23 cellular contexts compared by ENCODE assay signal in genomic region chr14:104856157-104856868, GRCh38. TPM values are rescaled to one million over a fixed set of nuclear protein-coding genes. Genes with fewer than 3 reads are reported as not detected.
DNase-seq lines count a peak whose midpoint lies in the region; ATAC-seq, FAIRE-seq and TF ChIP-seq lines count a peak whose summit lies in the region.
"Had no signal": no experiment of that assay in that cellular context is flagged by ENCODE, and none has a peak within 500 bp of the region (broad histone marks: within the 10 kb centered on the region; RNA-seq: fewer than 3 reads in every experiment).

No MANE protein-coding gene starts in this region.

- TF ChIP-seq POLR2A in A549 (IDR thresholded peaks at IDR 0.05; ENCODE audit: low read length) (no peak), H1 (IDR thresholded peaks at IDR 0.05; ENCODE audit: control extremely low read depth in 1 of 2, low read depth in 2 of 2, low read length in 2 of 2) (no peak)

- H3K36me3 ChIP-seq in H1 (ENCODE audit: control insufficient read depth in 2 of 4, insufficient read depth in 4 of 4, low read length in 3 of 4) (no peaks in the 10 kb centered on the region), pancreas (no peaks in the 10 kb centered on the region)
- H3K36me3 ChIP-seq: ascending aorta, neutrophil had no signal

- TF ChIP-seq RAD21 in A549 (conservative IDR thresholded peaks at IDR 0.05 in 1 of 2, IDR thresholded peaks at IDR 0.05 in 1 of 2) (no peak), H1 (IDR thresholded peaks at IDR 0.05 in 1 of 2, conservative IDR thresholded peaks at IDR 0.05 in 1 of 2; ENCODE audit: low read depth in 2 of 2, low read length in 2 of 2) (no peak)

- FAIRE-seq in A549 (lab: Jason Lieb, UNC) (no peak), H1 (lab: Jason Lieb, UNC) (no peak), pancreas (lab: Jason Lieb, UNC) (no peak)

- peak; percentile 36 to 65; a peak in 4 of 6 replicates for ATAC-seq in A549
- peak; percentile 17 to 46 (median 24) for ATAC-seq in pancreas
- ATAC-seq in HG02981 (IDR thresholded peaks at IDR 0.05; ENCODE audit: unreplicated experiment), result no peak

- H2AK5ac ChIP-seq in H1 (ENCODE audit: low read depth, low read length), result 0 out of 2 replicates have a peak overlapping the region, but pooled peaks have one; percentile 61

- no peak for TF ChIP-seq EP300 in A549 (IDR thresholded peaks at IDR 0.05)
- TF ChIP-seq EP300 in H1 (IDR thresholded peaks at IDR 0.05; ENCODE audit: borderline replicate concordance in 1 of 2, low read depth in 2 of 2, low read length in 2 of 2), result no peak

- H4K91ac ChIP-seq in H1 (replicated peaks; ENCODE audit: insufficient read length, low read length), result no peak overlapping the region

- H3K4me3 Mint-ChIP-seq in nephron progenitor cell, result no peak overlapping the region
- H3K4me3 Mint-ChIP-seq: activated CD4-positive, alpha-beta T cell treated with anti-CD3 and anti-CD28 coated beads, Interleukin-2, amount 10 ng/mL, durations not matched to agents 7 days and 5 days; activated naive CD8-positive, alpha-beta T cell; immature natural killer cell had no signal

- no peaks in the 10 kb centered on the region for H3K4me1 ChIP-seq in A549
- H3K4me1 ChIP-seq in H1 (replicated peaks in 1 of 4; ENCODE audit: control insufficient read depth in 3 of 4, insufficient read depth in 4 of 4, low read length in 3 of 4), result peaks cover 0 to 15% (median 5%) of the 10 kb centered on the region in 4 experiments; a peak in 3 of 7 replicates
- H3K4me1 ChIP-seq in pancreas, result no peaks in the 10 kb centered on the region
- H3K4me1 ChIP-seq: ascending aorta had no signal

- H2BK5ac ChIP-seq in H1 (ENCODE audit: low read depth, low read length), result no peak overlapping the region

- 80% methylated on average over 14 of the region's 21 CpGs for WGBS in A549 (ENCODE audit: missing lambda C conversion rate)
- WGBS in H1 (ENCODE audit: extremely low coverage in 1 of 2, insufficient coverage in 1 of 2, insufficient read length in 1 of 2, insufficient replicate concordance in 2 of 2, low coverage in 1 of 2, low lambda C conversion rate in 2 of 2, missing lambda C conversion rate in 1 of 2), 2 experiments, result 88% methylated on average over 18 of the region's 21 CpGs; no CpG with 5 or more reads in 1 of the 2 experiments
- WGBS in pancreas, 2 donors, result 56 to 68% methylated on average over 19 to 21 of the region's 21 CpGs

- H4K8ac ChIP-seq in H1 (ENCODE audit: extremely low read depth, insufficient read depth, low read length), result peak overlapping the region; percentile 57; the same call in 1 of the 2 replicates

- H3K4ac ChIP-seq in H1 (replicated peaks; ENCODE audit: insufficient read length, low read depth, low read length), result no peak overlapping the region

- H2BK20ac ChIP-seq in H1 (ENCODE audit: low read length), result no peak overlapping the region

- peaks cover 51% of the 10 kb centered on the region for H3K27me3 Mint-ChIP-seq in nephron progenitor cell (ENCODE audit: low read depth, poor library complexity)

- peak overlapping the region; percentile 43 for H2BK120ac ChIP-seq in H1 (replicated peaks; ENCODE audit: low read depth, low read length)

- no peak overlapping the region for H2AFZ ChIP-seq in H1 (ENCODE audit: low read length)

- intact Hi-C loops in pancreas (cut with DNase I), result no loop called here

- H3K27me3 ChIP-seq in H1 (replicated peaks in 1 of 4; ENCODE audit: control insufficient read depth in 3 of 4, extremely low read depth in 1 of 4, insufficient read depth in 3 of 4, low read length in 3 of 4), result peaks cover 0 to 2% (median 0%) of the 10 kb centered on the region in 4 experiments; a peak in 3 of 7 replicates
- H3K27me3 ChIP-seq in pancreas, result peaks cover 0 to 4% (median 0%) of the 10 kb centered on the region in 4 donors

- H3K18ac ChIP-seq in H1 (ENCODE audit: extremely low read depth, low read length), result peak overlapping the region; percentile 19; the same call in 1 of the 2 replicates

- H3K9me3 ChIP-seq in A549, result peaks cover 3% of the 10 kb centered on the region; the same call in 1 of the 3 replicates
- H3K9me3 ChIP-seq in H1 (ENCODE audit: insufficient read depth in 2 of 2, low read depth in 1 of 2, low read length in 1 of 2), result peaks cover 0 to 9% of the 10 kb centered on the region in 2 experiments; a peak in 1 of 4 replicates
- H3K9me3 ChIP-seq in pancreas, result no peaks in the 10 kb centered on the region
- H3K9me3 ChIP-seq: ascending aorta, neutrophil had no signal

- DNase-seq in A549 (ENCODE audit: low read depth in 1 of 2, low spot score in 1 of 2) (no peak), Daoy (ENCODE audit: low read depth) (peak; percentile 2), H1 (ENCODE audit: low read depth in 1 of 2, low spot score in 2 of 2) (no peak), pancreas (peak in 3 of 6 donors; percentile 9 to 64 (median 51)), NCI-H345 treated with DMSO at 0.1 percent for 48 hours (lab: John Stamatoyannopoulos, UW; ENCODE audit: unreplicated experiment) (no peak), nephron progenitor cell (no peak), ecto neural progenitor cell (ENCODE audit: low spot score) (no peak)
- DNase-seq: activated CD4-positive, alpha-beta T cell treated with anti-CD3 and anti-CD28 coated beads, Interleukin-2, amount 10 ng/mL, durations not matched to agents 7 days and 5 days; foreskin fibroblast; HCEC 1CT; immature natural killer cell; KG1; NCI-H187; NCI-H748 treated with DMSO at 0.1 percent for 48 hours; SHP77 treated with DMSO at 0.1 percent for 48 hours; stimulated activated CD4-positive, alpha-beta T cell treated with anti-CD3 and anti-CD28 coated beads, Interleukin-4, amount 100 ng/mL, for 4 hours had no signal

- H3K27ac Mint-ChIP-seq in nephron progenitor cell, result no peak overlapping the region
- H3K27ac Mint-ChIP-seq: activated CD4-positive, alpha-beta T cell treated with anti-CD3 and anti-CD28 coated beads, Interleukin-2, amount 10 ng/mL, durations not matched to agents 7 days and 5 days; activated naive CD8-positive, alpha-beta T cell; immature natural killer cell had no signal

- H3K23me2 ChIP-seq in H1 (ENCODE audit: low read depth, low read length), result peaks cover 27% of the 10 kb centered on the region; the same call in 1 of the 2 replicates

- CTCF ChIA-PET in A549 (lab: Yijun Ruan, JAX), result interaction anchor here (1.9 kb wide), 1 partner anchor 30 kb away, joined by 7 read pairs; no protein-coding TSS in a partner anchor
- CTCF ChIA-PET in H1 (lab: Charles Lee; ENCODE audit: partially characterized antibody), result interaction anchor here (0.6 to 1.7 kb wide), 6 partner anchors 30 to 519 kb away, joined by 3 to 5 read pairs (median 4); no protein-coding TSS in a partner anchor

- H3K9me3 Mint-ChIP-seq in nephron progenitor cell, result peaks cover 3% of the 10 kb centered on the region
- H3K9me3 Mint-ChIP-seq: activated CD4-positive, alpha-beta T cell treated with anti-CD3 and anti-CD28 coated beads, Interleukin-2, amount 10 ng/mL, durations not matched to agents 7 days and 5 days; CD14-positive monocyte; immature natural killer cell had no signal

- no peak overlapping the region for H3K23ac ChIP-seq in H1 (ENCODE audit: insufficient read length)

- no peak overlapping the region for H2BK12ac ChIP-seq in H1 (ENCODE audit: low read depth, low read length)

- H2BK15ac ChIP-seq in H1 (ENCODE audit: low read length), result 0 out of 2 replicates have a peak overlapping the region, but pooled peaks have one; percentile 61

- no peak overlapping the region for H3K27ac ChIP-seq in A549
- no peak overlapping the region for H3K27ac ChIP-seq in H1 (ENCODE audit: low read depth, low read length)
- H3K27ac ChIP-seq in pancreas, result no peak overlapping the region
- H3K27ac ChIP-seq: ascending aorta, epithelial cell of prostate, neutrophil had no signal

- no peak overlapping the region for H3K14ac ChIP-seq in H1 (ENCODE audit: insufficient read length)

- no peaks in the 10 kb centered on the region for H3K4me1 Mint-ChIP-seq in nephron progenitor cell
- H3K4me1 Mint-ChIP-seq: activated CD4-positive, alpha-beta T cell treated with anti-CD3 and anti-CD28 coated beads, Interleukin-2, amount 10 ng/mL, durations not matched to agents 7 days and 5 days; CD14-positive monocyte; immature natural killer cell had no signal

- H3K9ac ChIP-seq in H1 (replicated peaks in 1 of 4; ENCODE audit: extremely low read depth in 1 of 4, low read depth in 3 of 4, low read length in 3 of 4), result no peak overlapping the region

- POLR2A ChIA-PET in A549 (lab: Yijun Ruan, JAX), result interaction anchor here (1.1 kb wide), 1 partner anchor 8 kb away, joined by 3 read pairs; the partner anchor contains the start of gene CEP170B
- POLR2A ChIA-PET in H1 (lab: Charles Lee; ENCODE audit: partially characterized antibody), result interaction anchor here (0.9 to 2.0 kb wide), 14 partner anchors 8 to 56 kb away, joined by 3 to 17 read pairs (median 5); partner anchors contain the start of genes CEP170B and ZBTB42

- H4K5ac ChIP-seq in H1 (ENCODE audit: insufficient read length, low read depth, low read length), result no peak overlapping the region

- no peak overlapping the region for H3K56ac ChIP-seq in H1 (replicated peaks; ENCODE audit: insufficient read length, low read depth, low read length)

- peaks cover 3 to 11% of the 10 kb centered on the region in 2 experiments for H4K20me1 ChIP-seq in H1 (replicated peaks in 1 of 2; ENCODE audit: control insufficient read depth in 1 of 2, insufficient read depth in 2 of 2, low read length in 2 of 2)

- peaks cover 9% of the 10 kb centered on the region for H3K79me1 ChIP-seq in H1 (ENCODE audit: low read depth, low read length)

- TF ChIP-seq CTCF in A549 (IDR thresholded peaks at IDR 0.05) (no peak), H1 (IDR thresholded peaks at IDR 0.05; ENCODE audit: control extremely low read depth in 1 of 3, insufficient read depth in 1 of 3, low read depth in 1 of 3, low read length in 3 of 3) (no peak), pancreas (IDR thresholded peaks at IDR 0.05) (no peak), nephron progenitor cell (IDR thresholded peaks at IDR 0.05) (no peak)

- peaks cover 0 to 16% of the 10 kb centered on the region in 2 experiments; a peak in 2 of 4 replicates for H3K79me2 ChIP-seq in H1 (ENCODE audit: control insufficient read depth in 1 of 2, insufficient read depth in 2 of 2, low read length in 2 of 2)

- H3K4me3 ChIP-seq in A549 (no peak overlapping the region), H1 (ENCODE audit: extremely low read depth in 1 of 4, insufficient read depth in 2 of 4, low read depth in 3 of 4, low read length in 4 of 4) (no peak overlapping the region), pancreas (no peak overlapping the region)
- H3K4me3 ChIP-seq: ascending aorta, lung had no signal

- no peak overlapping the region for H3K4me2 ChIP-seq in A549
- H3K4me2 ChIP-seq in H1 (ENCODE audit: insufficient read depth in 1 of 2, low read depth in 2 of 2, low read length in 2 of 2), result no peak overlapping the region

- H3K36me3 Mint-ChIP-seq in nephron progenitor cell (ENCODE audit: low read depth), result no peaks in the 10 kb centered on the region
- H3K36me3 Mint-ChIP-seq: activated naive CD8-positive, alpha-beta T cell; CD14-positive monocyte; immature natural killer cell had no signal

RNA-seq across cellular contexts. Expression of gene CEP170B, which starts 8.8 kb away (rescaled TPM):
- 3.9 and 4.5 TPM in 2 replicates for polyA plus RNA-seq in A549 (2011; rRNA removed)
- 8.7 and 12.5 TPM in 2 replicates for polyA plus RNA-seq in A549 (2012; cell fraction: cytosol; rRNA removed)
- polyA plus RNA-seq in A549 (2012; cell fraction: nucleus; rRNA removed), result 59.0 and 71.9 TPM in 2 replicates
- 13.1 to 14.3 TPM (median 13.5 TPM) in 3 replicates for polyA plus RNA-seq in A549 (2017; fragmentation: RNase III; extraction: RNeasy Plus Mini Kit Qiagen cat#74134 plus additional on column Dnase treatment)
- 3.8 and 4.3 TPM in 2 replicates for polyA minus RNA-seq in A549 (2011; rRNA and poly(A)+ RNA removed)
- 13.5 and 16.7 TPM in 2 replicates for total RNA-seq in Daoy (2014; rRNA removed; shearing (Covaris generic))
- total RNA-seq in H1 (2021; fragmentation: NEBNext Ultra II Directional; extraction: Animal tissue kit (Norgen Biotek cat#: 25700)), result 32.3 and 33.8 TPM in 2 replicates
- 9.1 and 15.2 TPM in 2 replicates for polyA plus RNA-seq in H1 (2011; rRNA removed)
- 9.4 TPM for polyA plus RNA-seq in H1 (2011; cell fraction: cytosol; rRNA removed)
- 34.9 TPM for polyA plus RNA-seq in H1 (2011; cell fraction: nucleus; rRNA removed)
- 14.3 to 23.9 TPM (median 20.7 TPM) in 4 replicates for polyA plus RNA-seq in H1 (2012, experiment 1 of 2)
- 13.0 TPM for polyA plus RNA-seq in H1 (2012, experiment 2 of 2)
- polyA plus RNA-seq in H1 (2013, experiment 1 of 2), result 17.1 TPM
- 16.2 TPM for polyA plus RNA-seq in H1 (2013, experiment 2 of 2)
- polyA minus RNA-seq in H1 (2011; rRNA and poly(A)+ RNA removed), result 4.7 and 5.7 TPM in 2 replicates
- 11.5 TPM for polyA minus RNA-seq in H1 (2011; cell fraction: cytosol; rRNA and poly(A)+ RNA removed)
- polyA minus RNA-seq in H1 (2011; cell fraction: nucleus; rRNA and poly(A)+ RNA removed), result 11.6 TPM
- total RNA-seq in pancreas, result 10 to 100 TPM; 17.7 to 26.3 (median 21.9) TPM
- polyA plus RNA-seq in pancreas, result 10 to 100 TPM; 19.1 to 43.8 TPM
- polyA plus RNA-seq: CD14-positive monocyte, immature natural killer cell had no signal

RNA-seq across cellular contexts. Expression of gene ZBTB42, which starts 55.4 kb away (rescaled TPM):
- polyA plus RNA-seq in A549 (2011; rRNA removed), result 1.6 and 2.1 TPM in 2 replicates
- polyA plus RNA-seq in A549 (2012; cell fraction: cytosol; rRNA removed), result 1.6 and 2.9 TPM in 2 replicates
- 2.3 and 2.9 TPM in 2 replicates for polyA plus RNA-seq in A549 (2012; cell fraction: nucleus; rRNA removed)
- polyA plus RNA-seq in A549 (2017; fragmentation: RNase III; extraction: RNeasy Plus Mini Kit Qiagen cat#74134 plus additional on column Dnase treatment), result 2.3 to 3.1 TPM (median 2.6 TPM) in 3 replicates
- polyA minus RNA-seq in A549 (2011; rRNA and poly(A)+ RNA removed), result 3.9 and 4.1 TPM in 2 replicates
- total RNA-seq in Daoy (2014; rRNA removed; shearing (Covaris generic)), result 2.4 and 2.9 TPM in 2 replicates
- total RNA-seq in H1 (2021; fragmentation: NEBNext Ultra II Directional; extraction: Animal tissue kit (Norgen Biotek cat#: 25700)), result 2.8 and 2.9 TPM in 2 replicates
- polyA plus RNA-seq in H1 (2011; rRNA removed), result 3.1 and 3.7 TPM in 2 replicates
- polyA plus RNA-seq in H1 (2011; cell fraction: cytosol; rRNA removed), result 2.5 TPM
- 4.0 TPM for polyA plus RNA-seq in H1 (2011; cell fraction: nucleus; rRNA removed)
- polyA plus RNA-seq in H1 (2012, experiment 1 of 2), result 1.5 to 3.3 TPM (median 2.9 TPM) in 4 replicates
- 2.3 TPM for polyA plus RNA-seq in H1 (2012, experiment 2 of 2)
- 1.2 TPM for polyA plus RNA-seq in H1 (2013, experiment 1 of 2)
- polyA plus RNA-seq in H1 (2013, experiment 2 of 2), result 1.2 TPM
- 3.4 and 4.0 TPM in 2 replicates for polyA minus RNA-seq in H1 (2011; rRNA and poly(A)+ RNA removed)
- polyA minus RNA-seq in H1 (2011; cell fraction: cytosol; rRNA and poly(A)+ RNA removed), result 2.7 TPM
- 7.3 TPM for polyA minus RNA-seq in H1 (2011; cell fraction: nucleus; rRNA and poly(A)+ RNA removed)
- 10 to 100 TPM in 1 of 6 donors, 1 to 10 TPM in 5; 7.8 to 10.8 (median 8.5) TPM for total RNA-seq in pancreas
- polyA plus RNA-seq in pancreas, result 1 to 10 TPM; 4.1 to 7.6 TPM

Comparison
In these comparisons a context has a peak if more than half of its experiments do, and no peak if none do; other contexts are left out.
1. Of the 18 proteins assayed by ChIP-seq in both H1 and A549: peak only in H1: E2F6; only in A549: none; in both: none; in neither: 17.